In the genomic region with DNA sequence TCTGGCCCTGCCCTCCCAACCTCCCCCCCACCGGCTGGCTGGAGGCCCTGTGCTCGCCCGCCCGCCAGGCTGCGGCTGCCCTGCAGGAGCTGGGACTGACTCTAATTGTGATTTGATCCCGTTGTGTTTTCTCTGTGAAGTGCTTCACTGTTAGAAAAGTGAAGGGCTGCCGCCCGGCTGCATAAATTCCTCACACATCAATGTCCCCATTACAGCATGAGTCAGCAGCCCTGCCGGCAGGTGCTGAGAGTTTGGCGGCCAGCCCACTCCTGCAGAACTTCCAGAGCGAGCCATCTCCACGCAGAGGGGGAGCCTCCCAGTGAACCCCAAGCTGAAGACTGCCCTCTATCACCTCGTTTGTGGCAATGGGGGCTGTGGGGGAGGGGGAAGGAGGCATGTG, we compare ENCODE assay signal across 8 cellular contexts.
DNase-seq lines count a peak whose midpoint lies in the region; TF ChIP-seq lines count a peak whose summit lies in the region.

No MANE protein-coding gene starts in this region.

- peaks cover 0 to 56% (median 0%) of the 10 kb centered on the region in 4 donors for H3K27me3 ChIP-seq in esophagus squamous epithelium
- no peaks in the 10 kb centered on the region for H3K27me3 ChIP-seq in effector memory CD4-positive, alpha-beta T cell (replicated peaks; ENCODE audit: control insufficient read depth, insufficient read depth, low read length, poor library complexity, severe bottlenecking)

- no peak for TF ChIP-seq POLR2A in esophagus squamous epithelium (IDR thresholded peaks at IDR 0.05)

- intact Hi-C loops in esophagus squamous epithelium (cut with DNase I) (no loop called here), posterior cingulate gyrus (cut with DNase I) (no loop called here)

- DNase-seq in HPDE6-E6E7 (ENCODE audit: extremely low spot score), result peak; percentile 55
- peak; percentile 5 for DNase-seq in NCI-H460 (ENCODE audit: extremely low read depth, low read depth)
- no peak for DNase-seq in esophagus squamous epithelium (lab: John Stamatoyannopoulos, UW)
- DNase-seq in posterior cingulate gyrus, result peak in 8 of 10 donors; percentile 46 to 94 (median 70)
- no peak for DNase-seq in effector memory CD4-positive, alpha-beta T cell
- no peak for DNase-seq in foreskin melanocyte
- DNase-seq in NCI-H446 treated with DMSO at 0.1 percent for 48 hours (lab: John Stamatoyannopoulos, UW), result no peak
- DNase-seq in HuH-7 (ENCODE audit: low spot score), result no peak

- H3K36me3 ChIP-seq in esophagus squamous epithelium, result no peaks in the 10 kb centered on the region
- no peaks in the 10 kb centered on the region for H3K36me3 ChIP-seq in effector memory CD4-positive, alpha-beta T cell (ENCODE audit: control insufficient read depth, insufficient read depth, low read length)

- peak overlapping the region in 1 of 4 donors; percentile 44 for H3K4me3 ChIP-seq in esophagus squamous epithelium
- H3K4me3 ChIP-seq in effector memory CD4-positive, alpha-beta T cell (ENCODE audit: insufficient read depth, low read depth, low read length, poor library complexity, severe bottlenecking), result no peak overlapping the region

- 0 to 7% methylated on average over 3 of the region's 13 CpGs for WGBS in esophagus squamous epithelium, 2 donors

- no peak for TF ChIP-seq CTCF in esophagus squamous epithelium (IDR thresholded peaks at IDR 0.05)

- H3K9me3 ChIP-seq in esophagus squamous epithelium, result no peaks in the 10 kb centered on the region
- no peaks in the 10 kb centered on the region for H3K9me3 ChIP-seq in effector memory CD4-positive, alpha-beta T cell (ENCODE audit: control insufficient read depth, low read length)

- peaks cover 6 to 35% (median 11%) of the 10 kb centered on the region in 3 donors for H3K4me1 ChIP-seq in esophagus squamous epithelium
- peaks cover 4% of the 10 kb centered on the region for H3K4me1 ChIP-seq in effector memory CD4-positive, alpha-beta T cell (ENCODE audit: control insufficient read depth, insufficient read depth, low read length, poor library complexity, severe bottlenecking)

- peak overlapping the region in 3 of 4 donors; percentile 26 to 80 (median 68) for H3K27ac ChIP-seq in esophagus squamous epithelium
- H3K27ac ChIP-seq in effector memory CD4-positive, alpha-beta T cell (ENCODE audit: insufficient read depth, low read length, poor library complexity, severe bottlenecking), result no peak overlapping the region

Comparison
In these comparisons a context has a peak if more than half of its experiments do, and no peak if none do; other contexts are left out.
1. DNase-seq: peak in HPDE6-E6E7 (single experiment), NCI-H460 (single experiment) and posterior cingulate gyrus (8 of 10); none in esophagus squamous epithelium (single experiment), effector memory CD4-positive, alpha-beta T cell (0 of 3), foreskin melanocyte (single experiment), NCI-H446 treated with DMSO at 0.1 percent for 48 hours (single experiment) and HuH-7 (single experiment).